ENCODE assay signal across 1 cellular context in genomic region chr2:225556461-225556860, GRCh38.
TF ChIP-seq lines count a peak whose summit lies in the region.

No MANE protein-coding gene starts in this region.

TF ChIP-seq in HCT116, 20 proteins besides CTCF, POLR2A, EP300 and RAD21 (continued from another document):
- TF ChIP-seq EGR1 (IDR thresholded peaks at IDR 0.05; ENCODE audit: low read depth) (no peak), EZH2 (IDR thresholded peaks at IDR 0.05) (no peak), TCF7L2 (IDR thresholded peaks at IDR 0.05; ENCODE audit: borderline replicate concordance, extremely low read depth, insufficient read depth, insufficient read length) (no peak), REST (IDR thresholded peaks at IDR 0.05; ENCODE audit: low read depth) (no peak), EZH2phosphoT487 (IDR thresholded peaks at IDR 0.05; ENCODE audit: borderline replicate concordance) (no peak), ZNF274 (IDR thresholded peaks at IDR 0.05; ENCODE audit: low read depth, low read length) (no peak), POLR2AphosphoS5 (IDR thresholded peaks at IDR 0.05; ENCODE audit: low read depth, low read length) (no peak), ATF3 (IDR thresholded peaks at IDR 0.05) (no peak), SIN3A (IDR thresholded peaks at IDR 0.05; ENCODE audit: low read depth) (no peak), ELF1 (IDR thresholded peaks at IDR 0.05; ENCODE audit: borderline replicate concordance, low read depth) (no peak), FOSL1 (IDR thresholded peaks at IDR 0.05; ENCODE audit: low read depth) (no peak), ZBTB33 (IDR thresholded peaks at IDR 0.05; ENCODE audit: extremely low read depth, insufficient replicate concordance, low read length) (no peak), CEBPB (IDR thresholded peaks at IDR 0.05; ENCODE audit: low read depth) (no peak), SRF (IDR thresholded peaks at IDR 0.05; ENCODE audit: low read depth) (no peak), SP1 (IDR thresholded peaks at IDR 0.05; ENCODE audit: low read depth) (no peak), JUND (IDR thresholded peaks at IDR 0.05) (no peak), YY1 (IDR thresholded peaks at IDR 0.05; ENCODE audit: extremely low read depth, insufficient replicate concordance, low read depth, low read length) (no peak), ZFX (IDR thresholded peaks at IDR 0.05) (no peak), CBX3 (IDR thresholded peaks at IDR 0.05; ENCODE audit: low read depth) (no peak)
